35 cellular contexts compared by ENCODE assay signal in the genomic region with DNA sequence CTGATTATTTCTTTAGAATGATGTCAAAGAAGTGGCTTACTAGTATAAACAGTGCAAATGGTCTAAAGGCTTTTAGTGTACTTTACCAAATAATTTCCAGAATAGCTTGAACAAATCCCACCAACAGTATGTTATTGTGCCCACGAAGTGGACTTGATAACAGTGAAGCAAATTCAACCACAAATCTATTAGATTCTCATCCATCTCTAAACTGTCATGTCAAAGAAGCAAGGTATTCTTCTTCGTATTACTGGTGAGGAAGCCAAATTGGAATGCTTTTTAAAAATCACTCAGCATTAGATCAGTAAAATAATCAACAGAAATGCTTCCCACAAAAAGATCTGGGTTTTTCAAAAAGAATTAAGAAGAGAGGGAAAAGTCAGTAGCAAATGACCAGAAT.
"Had no signal": no experiment of that assay in that cellular context is flagged by ENCODE, and none has a peak within 500 bp of the region (broad histone marks: within the 10 kb centered on the region; RNA-seq: fewer than 3 reads in every experiment).

No MANE protein-coding gene starts in this region.

- H3K27me3 ChIP-seq: MG63 had no signal

- H3K9me3 ChIP-seq: MG63 had no signal

- H3K4me2 ChIP-seq: KMS-11 had no signal

- H3K9ac ChIP-seq: KMS-11 had no signal

- H3K4me3 ChIP-seq: MG63 had no signal

- H3K27ac ChIP-seq: KMS-11 had no signal

- DNase-seq: Karpas-422, Kasumi-1, MG63, MM.1S, MV-4-11, NCI-H1048, NCI-H1092, NCI-H1092 treated with DMSO at 0.1 percent for 48 hours, NCI-H1105, NCI-H1105 treated with DMSO at 0.1 percent for 48 hours, NCI-H1417, NCI-H1417 treated with DMSO at 0.1 percent for 48 hours, NCI-H1436, NCI-H1436 treated with DMSO at 0.1 percent for 48 hours, NCI-H146, NCI-H1694, NCI-H1694 treated with DMSO at 0.1 percent for 48 hours, NCI-H187, NCI-H187 treated with DMSO at 0.1 percent for 48 hours, NCI-H1930, NCI-H2029, NCI-H2029 treated with DMSO at 0.1 percent for 48 hours, NCI-H2081, NCI-H2081 treated with DMSO at 0.1 percent for 48 hours, NCI-H2107, NCI-H2171, NCI-H2171 treated with DMSO at 0.1 percent for 48 hours, NCI-H2227 treated with DMSO at 0.1 percent for 48 hours, NCI-H226, NCI-H345, NCI-H446, NCI-H446 treated with DMSO at 0.1 percent for 48 hours, NCI-H510A, NCI-H510A treated with DMSO at 0.1 percent for 48 hours had no signal
